In the genomic region with DNA sequence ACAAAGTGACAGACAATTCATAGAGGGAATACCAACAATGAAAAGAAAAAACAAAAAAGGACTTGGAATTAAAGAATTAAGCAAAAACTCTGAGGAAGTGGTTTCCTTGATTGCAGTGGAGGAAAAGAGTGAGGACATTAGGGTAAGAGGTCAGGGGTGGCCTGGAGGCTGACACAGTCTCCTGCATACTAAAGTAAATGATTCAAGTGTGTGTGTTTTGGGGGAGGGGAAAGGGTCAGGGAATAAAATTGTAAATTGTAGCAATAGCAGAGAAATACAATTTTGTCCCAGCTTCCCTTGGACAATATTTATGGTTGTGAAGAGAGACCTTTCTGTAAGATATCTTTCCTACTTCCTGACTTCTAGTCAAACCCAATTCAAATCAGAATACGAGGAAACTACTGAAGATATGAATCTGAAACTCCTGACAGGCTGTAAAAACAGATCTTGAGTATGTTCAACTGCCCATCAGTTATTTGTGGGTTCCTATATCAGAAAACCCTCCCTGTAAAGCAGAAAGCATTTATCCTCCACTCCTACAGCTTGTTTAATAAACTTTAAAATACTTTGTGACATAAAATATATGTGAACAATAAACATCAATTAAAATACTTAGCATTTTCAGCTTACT, we compare ENCODE assay signal across 11 cellular contexts.
A peak's percentile ranks its signal among the peaks of the same experiment; 100 is the strongest.
DNase-seq lines count a peak whose midpoint lies in the region; ATAC-seq and TF ChIP-seq lines count a peak whose summit lies in the region.
"Had no signal": no experiment of that assay in that cellular context is flagged by ENCODE, and none has a peak within 500 bp of the region (broad histone marks: within the 10 kb centered on the region; RNA-seq: fewer than 3 reads in every experiment).

No MANE protein-coding gene starts in this region.

- H3K4me1 ChIP-seq in left ventricle myocardium inferior: peaks cover 12% of the 10 kb centered on the region
- no peaks in the 10 kb centered on the region for H3K4me1 ChIP-seq in right atrium auricular region
- no peaks in the 10 kb centered on the region for H3K4me1 ChIP-seq in upper lobe of right lung
- H3K4me1 ChIP-seq: pancreas had no signal

- TF ChIP-seq CTCF in left ventricle myocardium inferior (IDR thresholded peaks at IDR 0.05; ENCODE audit: borderline replicate concordance): no peak
- no peak for TF ChIP-seq CTCF in right atrium auricular region (IDR thresholded peaks at IDR 0.05)
- no peak for TF ChIP-seq CTCF in fibroblast of pulmonary artery (IDR thresholded peaks at IDR 0.05; ENCODE audit: low read length, missing control alignments)
- TF ChIP-seq CTCF in upper lobe of right lung (IDR thresholded peaks at IDR 0.05): no peak

- intact Hi-C loops in left ventricle myocardium inferior (cut with micrococcal nuclease) (no loop called here), upper lobe of right lung (cut with DNase I) (no loop called here)

- DNase-seq in left ventricle myocardium inferior (no peak), right atrium auricular region (ENCODE audit: low spot score) (no peak), MG63 (peak; percentile 3), fibroblast of pulmonary artery (ENCODE audit: low read depth) (peak; percentile 44), upper lobe of right lung (no peak), NCI-H2171 (lab: John Stamatoyannopoulos, UW) (no peak), NCI-H748 (lab: John Stamatoyannopoulos, UW; ENCODE audit: unreplicated experiment) (no peak)
- DNase-seq: AML-193, dorsolateral prefrontal cortex, pancreas had no signal

- H3K27ac ChIP-seq in left ventricle myocardium inferior (replicated peaks) (peak overlapping the region; percentile 15), right atrium auricular region (no peak overlapping the region), upper lobe of right lung (no peak overlapping the region)
- H3K27ac ChIP-seq: dorsolateral prefrontal cortex, pancreas had no signal

- H3K27me3 ChIP-seq in left ventricle myocardium inferior (ENCODE audit: low read depth): no peaks in the 10 kb centered on the region
- H3K27me3 ChIP-seq in right atrium auricular region: no peaks in the 10 kb centered on the region
- no peaks in the 10 kb centered on the region for H3K27me3 ChIP-seq in MG63
- no peaks in the 10 kb centered on the region for H3K27me3 ChIP-seq in upper lobe of right lung
- H3K27me3 ChIP-seq: dorsolateral prefrontal cortex, pancreas had no signal

- no peaks in the 10 kb centered on the region for H3K36me3 ChIP-seq in left ventricle myocardium inferior
- H3K36me3 ChIP-seq in right atrium auricular region: no peaks in the 10 kb centered on the region
- no peaks in the 10 kb centered on the region for H3K36me3 ChIP-seq in MG63
- no peaks in the 10 kb centered on the region for H3K36me3 ChIP-seq in upper lobe of right lung
- H3K36me3 ChIP-seq: pancreas had no signal

- ATAC-seq in upper lobe of right lung: peak; percentile 58
- no peak for ATAC-seq in SK-N-SH treated with all-trans-retinoic acid at 6 μM for 48 hours

- H3K9me3 ChIP-seq in left ventricle myocardium inferior (replicated peaks): no peaks in the 10 kb centered on the region
- H3K9me3 ChIP-seq in right atrium auricular region: no peaks in the 10 kb centered on the region
- no peaks in the 10 kb centered on the region for H3K9me3 ChIP-seq in MG63
- H3K9me3 ChIP-seq in upper lobe of right lung: no peaks in the 10 kb centered on the region
- H3K9me3 ChIP-seq: pancreas had no signal

- H3K4me3 ChIP-seq in left ventricle myocardium inferior (no peak overlapping the region), right atrium auricular region (no peak overlapping the region), MG63 (no peak overlapping the region), fibroblast of pulmonary artery (replicated peaks; ENCODE audit: low read depth, low read length) (no peak overlapping the region), upper lobe of right lung (no peak overlapping the region)
- H3K4me3 ChIP-seq: dorsolateral prefrontal cortex, pancreas had no signal

TF ChIP-seq in SK-N-SH treated with all-trans-retinoic acid at 6 μM for 48 hours, 23 proteins besides CTCF, POLR2A, EP300 and RAD21:
- TF ChIP-seq SNAI2 (CRISPR knock-in tag; IDR thresholded peaks at IDR 0.05): no peak
- TF ChIP-seq, protein P1, sequence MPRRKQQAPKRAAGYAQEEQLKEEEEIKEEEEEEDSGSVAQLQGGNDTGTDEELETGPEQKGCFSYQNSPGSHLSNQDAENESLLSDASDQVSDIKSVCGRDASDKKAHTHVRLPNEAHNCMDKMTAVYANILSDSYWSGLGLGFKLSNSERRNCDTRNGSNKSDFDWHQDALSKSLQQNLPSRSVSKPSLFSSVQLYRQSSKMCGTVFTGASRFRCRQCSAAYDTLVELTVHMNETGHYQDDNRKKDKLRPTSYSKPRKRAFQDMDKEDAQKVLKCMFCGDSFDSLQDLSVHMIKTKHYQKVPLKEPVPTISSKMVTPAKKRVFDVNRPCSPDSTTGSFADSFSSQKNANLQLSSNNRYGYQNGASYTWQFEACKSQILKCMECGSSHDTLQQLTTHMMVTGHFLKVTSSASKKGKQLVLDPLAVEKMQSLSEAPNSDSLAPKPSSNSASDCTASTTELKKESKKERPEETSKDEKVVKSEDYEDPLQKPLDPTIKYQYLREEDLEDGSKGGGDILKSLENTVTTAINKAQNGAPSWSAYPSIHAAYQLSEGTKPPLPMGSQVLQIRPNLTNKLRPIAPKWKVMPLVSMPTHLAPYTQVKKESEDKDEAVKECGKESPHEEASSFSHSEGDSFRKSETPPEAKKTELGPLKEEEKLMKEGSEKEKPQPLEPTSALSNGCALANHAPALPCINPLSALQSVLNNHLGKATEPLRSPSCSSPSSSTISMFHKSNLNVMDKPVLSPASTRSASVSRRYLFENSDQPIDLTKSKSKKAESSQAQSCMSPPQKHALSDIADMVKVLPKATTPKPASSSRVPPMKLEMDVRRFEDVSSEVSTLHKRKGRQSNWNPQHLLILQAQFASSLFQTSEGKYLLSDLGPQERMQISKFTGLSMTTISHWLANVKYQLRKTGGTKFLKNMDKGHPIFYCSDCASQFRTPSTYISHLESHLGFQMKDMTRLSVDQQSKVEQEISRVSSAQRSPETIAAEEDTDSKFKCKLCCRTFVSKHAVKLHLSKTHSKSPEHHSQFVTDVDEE (CRISPR knock-in tag; IDR thresholded peaks at IDR 0.05): no peak

Comparison
In these comparisons a context has a peak if more than half of its experiments do, and no peak if none do; other contexts are left out.
1. DNase-seq: peak in MG63 (single experiment) and fibroblast of pulmonary artery (single experiment); none in left ventricle myocardium inferior (single experiment), right atrium auricular region (single experiment), upper lobe of right lung (single experiment), NCI-H2171 (single experiment) and NCI-H748 (single experiment).